ENCODE assay signal across 14 cellular contexts in the genomic region with DNA sequence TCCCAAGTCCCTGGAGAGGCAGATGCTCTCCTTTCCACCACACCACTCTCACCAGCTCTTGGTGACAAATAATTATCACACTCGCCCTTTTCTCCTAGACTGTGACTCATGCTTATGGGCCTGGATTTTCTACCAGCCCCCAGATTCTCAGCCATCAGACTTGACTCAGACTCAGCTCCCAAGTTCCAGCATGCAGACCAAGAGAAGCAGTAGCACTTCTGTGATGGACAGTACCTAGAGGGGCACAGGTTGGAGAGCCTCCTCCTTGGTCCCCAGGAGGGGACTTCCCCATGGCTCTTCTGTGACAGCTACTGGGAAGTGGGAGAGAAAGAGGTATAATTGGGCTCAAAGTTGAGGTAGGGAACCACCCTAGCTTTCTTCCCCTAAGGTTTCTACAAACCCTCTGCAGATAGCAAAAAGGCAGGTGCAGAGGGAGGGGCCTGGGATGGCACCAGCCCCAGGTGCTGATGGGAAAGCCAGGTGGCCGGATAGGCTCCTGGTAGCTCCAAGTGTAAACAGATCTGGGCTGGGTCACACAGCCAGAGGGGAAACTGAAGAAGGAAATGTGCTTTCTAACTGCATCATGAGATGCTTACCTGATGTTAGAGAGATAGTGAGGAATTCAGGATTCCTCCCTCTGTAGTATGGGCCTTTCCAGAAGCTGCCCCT. TPM values are rescaled to one million over a fixed set of nuclear protein-coding genes. Genes with fewer than 3 reads are reported as not detected.
DNase-seq lines count a peak whose midpoint lies in the region; ATAC-seq, FAIRE-seq and TF ChIP-seq lines count a peak whose summit lies in the region.
"Had no signal": no experiment of that assay in that cellular context is flagged by ENCODE, and none has a peak within 500 bp of the region (broad histone marks: within the 10 kb centered on the region; RNA-seq: fewer than 3 reads in every experiment).

No MANE protein-coding gene starts in this region.

- no peaks in the 10 kb centered on the region for H3K4me1 ChIP-seq in mucosa of descending colon (ENCODE audit: low read depth)

- no peak overlapping the region for H3K4me3 ChIP-seq in mucosa of descending colon
- H3K4me3 ChIP-seq: GM12878 had no signal

- ATAC-seq in mucosa of descending colon (peak; percentile 85), GM18909 (IDR thresholded peaks at IDR 0.05; ENCODE audit: poor library complexity, unreplicated experiment) (no peak), GM18868 (IDR thresholded peaks at IDR 0.05; ENCODE audit: unreplicated experiment) (no peak)
- ATAC-seq: activated CD8-positive, alpha-beta memory T cell treated with anti-CD3 and anti-CD28 coated beads, Interleukin-2, amount 10 ng/mL, durations not matched to agents 7 days and 5 days; GM12878 had no signal

- intact Hi-C loops in mucosa of descending colon (cut with DNase I, micrococcal nuclease) = no loop called here

- DNase-seq in DMS153 treated with DMSO at 0.1 percent for 48 hours (lab: John Stamatoyannopoulos, UW; ENCODE audit: unreplicated experiment) = peak; percentile 7
- peak; percentile 40 for DNase-seq in HTR-8/SVneo (ENCODE audit: insufficient read length, low spot score)
- DNase-seq in RKO (ENCODE audit: low spot score) = peak; percentile 53
- DNase-seq in mucosa of descending colon = peak in 1 of 3 donors; percentile 41
- no peak for DNase-seq in stimulated activated CD4-positive, alpha-beta T cell treated with anti-CD3 and anti-CD28 coated beads, Interleukin-4, amount 100 ng/mL, for 1 hour
- DNase-seq in NAMALWA (ENCODE audit: low spot score) = no peak
- DNase-seq: activated CD8-positive, alpha-beta memory T cell treated with anti-CD3 and anti-CD28 coated beads, Interleukin-2, amount 10 ng/mL, durations not matched to agents 7 days and 5 days; CD8-positive, alpha-beta memory T cell; NCI-H446 treated with DMSO at 0.1 percent for 48 hours; stimulated activated CD4-positive, alpha-beta T cell treated with anti-CD3 and anti-CD28 coated beads, Interleukin-12 subunit alpha, Interleukin-12 subunit beta, amount 100 ng/mL, for 4 hours had no signal

- no peaks in the 10 kb centered on the region for H3K9me3 ChIP-seq in mucosa of descending colon

- TF ChIP-seq CTCF in mucosa of descending colon (IDR thresholded peaks at IDR 0.05) = no peak

- peak; percentile 9 for FAIRE-seq in HTR-8/SVneo (lab: Jason Lieb, UNC)
- FAIRE-seq: GM12878 had no signal

- no peaks in the 10 kb centered on the region for H3K36me3 ChIP-seq in mucosa of descending colon (ENCODE audit: low read depth)

RNA-seq across cellular contexts. Expression of a gene that starts 4.1 kb away (rescaled TPM):
- total RNA-seq in mucosa of descending colon = under 1 TPM in 2 of 3 donors, not detected in 1; 0.05 to 0.23 TPM
- total RNA-seq: activated CD8-positive, alpha-beta memory T cell treated with anti-CD3 and anti-CD28 coated beads, Interleukin-2, amount 10 ng/mL, durations not matched to agents 7 days and 5 days; CD8-positive, alpha-beta memory T cell; GM12878; myocyte had no signal

RNA-seq across cellular contexts. Expression of a gene that starts 13.7 kb away (rescaled TPM):
- total RNA-seq in mucosa of descending colon = not detected
- total RNA-seq: activated CD8-positive, alpha-beta memory T cell treated with anti-CD3 and anti-CD28 coated beads, Interleukin-2, amount 10 ng/mL, durations not matched to agents 7 days and 5 days; CD8-positive, alpha-beta memory T cell; GM12878; myocyte had no signal

RNA-seq across cellular contexts. Expression of a gene that starts 18.5 kb away (rescaled TPM):
- total RNA-seq in mucosa of descending colon = 10 to 100 TPM; 32.8 to 47.0 (median 45.0) TPM

RNA-seq across cellular contexts. Expression of a gene that starts 29.3 kb away (rescaled TPM):
- total RNA-seq in mucosa of descending colon = under 1 TPM in 2 of 3 donors, not detected in 1; 0.19 to 0.22 TPM
- total RNA-seq: myocyte had no signal

RNA-seq across cellular contexts. Expression of a gene that starts 34.0 kb away (rescaled TPM):
- 1 to 10 TPM in 2 of 3 donors, under 1 TPM in 1; 0.41 to 1.9 (median 1.5) TPM for total RNA-seq in mucosa of descending colon
- total RNA-seq: GM12878 had no signal

Comparison
In these comparisons a context has a peak if more than half of its experiments do, and no peak if none do; other contexts are left out.
1. DNase-seq: peak in DMS153 treated with DMSO at 0.1 percent for 48 hours (single experiment), HTR-8/SVneo (single experiment) and RKO (single experiment); none in stimulated activated CD4-positive, alpha-beta T cell treated with anti-CD3 and anti-CD28 coated beads, Interleukin-4, amount 100 ng/mL, for 1 hour (single experiment) and NAMALWA (single experiment).